In genomic region chr12:49983892-49984291, GRCh38 we compare ENCODE assay signal across 1 cellular context.
TF ChIP-seq lines count a peak whose summit lies in the region.

No MANE protein-coding gene starts in this region.

TF ChIP-seq in SK-N-SH, 30 proteins besides CTCF, POLR2A, EP300 and RAD21 (continued from another document):
- no peak for TF ChIP-seq ZBTB33 (IDR thresholded peaks at IDR 0.05; ENCODE audit: borderline replicate concordance, low read depth)
- TF ChIP-seq USF2 (IDR thresholded peaks at IDR 0.05; ENCODE audit: borderline replicate concordance, low read depth, low read length) = no peak
- peak; percentile 62; the same call in 1 of the 2 replicates for TF ChIP-seq FOSL2 (IDR thresholded peaks at IDR 0.05; ENCODE audit: borderline replicate concordance, low read depth)
- peak; percentile 86 for TF ChIP-seq TCF12 (IDR thresholded peaks at IDR 0.05)
- TF ChIP-seq JUND (IDR thresholded peaks at IDR 0.05) = peak; percentile 61; the same call in 1 of the 2 replicates
- peak; percentile 82 for TF ChIP-seq GATA2 (CRISPR knock-in tag; IDR thresholded peaks at IDR 0.05)
- no peak for TF ChIP-seq REST (IDR thresholded peaks at IDR 0.05; ENCODE audit: low read depth, low read length)
- TF ChIP-seq RCOR1 (IDR thresholded peaks at IDR 0.05; ENCODE audit: low read length) = peak; percentile 82; the same call in 1 of the 2 replicates
- TF ChIP-seq TAF1 (IDR thresholded peaks at IDR 0.05; ENCODE audit: borderline replicate concordance, low read depth, low read length) = no peak; the same call in 1 of the 2 replicates
- TF ChIP-seq ELF1 (IDR thresholded peaks at IDR 0.05) = no peak
- no peak for TF ChIP-seq IRF3 (IDR thresholded peaks at IDR 0.05; ENCODE audit: low read depth, low read length)
- peak; percentile 77; the same call in 1 of the 2 replicates for TF ChIP-seq SIN3A (IDR thresholded peaks at IDR 0.05; ENCODE audit: borderline replicate concordance, low read depth, low read length)
- TF ChIP-seq RXRA (IDR thresholded peaks at IDR 0.05; ENCODE audit: borderline replicate concordance, low read depth) = no peak
- TF ChIP-seq EZH2phosphoT487 (IDR thresholded peaks at IDR 0.05; ENCODE audit: borderline replicate concordance, low read depth) = no peak
- peak; percentile 24; the same call in 1 of the 2 replicates for TF ChIP-seq NRF1 (IDR thresholded peaks at IDR 0.05; ENCODE audit: low read depth, low read length)
- no peak for TF ChIP-seq TEAD4 (IDR thresholded peaks at IDR 0.05; ENCODE audit: borderline replicate concordance, insufficient read depth)
